ENCODE assay signal across 1 cellular context in the genomic region with DNA sequence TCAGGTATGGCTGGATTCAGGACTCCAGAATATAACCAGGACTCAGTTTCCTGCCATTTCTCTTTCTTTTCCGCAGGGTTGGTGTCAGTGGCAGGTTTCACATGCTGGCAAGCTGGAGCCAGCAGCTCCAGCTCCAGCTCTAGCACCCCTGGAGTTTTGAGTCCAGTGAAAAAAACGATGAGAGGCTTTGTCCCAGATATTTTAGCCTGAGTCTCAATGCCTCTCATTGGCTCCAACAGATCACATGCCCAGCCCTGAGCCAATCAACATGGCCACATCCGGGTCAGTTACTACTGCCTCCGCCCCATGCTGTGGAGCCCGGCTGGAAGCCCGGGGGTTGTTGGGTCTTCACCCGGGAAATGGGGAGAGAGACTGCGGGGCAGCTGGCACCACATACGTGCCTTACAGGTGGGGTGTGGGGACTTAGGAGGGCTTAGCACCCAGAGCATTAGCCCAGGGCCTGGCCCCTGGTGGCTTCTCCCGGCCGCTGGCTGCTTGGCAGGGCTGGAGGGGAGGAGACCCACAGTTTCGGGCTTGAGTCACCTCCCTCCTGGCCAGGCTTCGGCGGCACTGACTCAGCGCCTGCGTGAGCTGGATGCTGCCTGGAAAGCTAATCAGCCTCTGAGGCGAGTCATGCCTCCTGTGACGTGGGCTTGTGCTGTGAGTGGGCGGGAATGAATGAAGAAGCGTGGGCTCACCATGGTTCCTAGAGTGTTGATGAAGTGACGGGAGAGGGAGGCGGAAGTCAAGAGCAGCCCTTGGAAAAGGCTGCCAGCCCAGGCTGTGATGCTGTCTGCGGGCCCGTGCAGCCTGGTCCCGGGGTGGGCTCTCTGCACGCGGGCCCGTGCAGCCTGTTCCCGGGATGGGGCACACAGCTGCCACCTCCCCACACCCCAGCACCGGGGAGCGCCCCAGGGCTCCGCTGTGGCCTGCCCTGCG.
TF ChIP-seq lines count a peak whose summit lies in the region.

No MANE protein-coding gene starts in this region.

TF ChIP-seq in HepG2, 621 proteins besides CTCF, POLR2A, EP300 and RAD21 (continued from another document and continues in another):
- TF ChIP-seq, protein P1, sequence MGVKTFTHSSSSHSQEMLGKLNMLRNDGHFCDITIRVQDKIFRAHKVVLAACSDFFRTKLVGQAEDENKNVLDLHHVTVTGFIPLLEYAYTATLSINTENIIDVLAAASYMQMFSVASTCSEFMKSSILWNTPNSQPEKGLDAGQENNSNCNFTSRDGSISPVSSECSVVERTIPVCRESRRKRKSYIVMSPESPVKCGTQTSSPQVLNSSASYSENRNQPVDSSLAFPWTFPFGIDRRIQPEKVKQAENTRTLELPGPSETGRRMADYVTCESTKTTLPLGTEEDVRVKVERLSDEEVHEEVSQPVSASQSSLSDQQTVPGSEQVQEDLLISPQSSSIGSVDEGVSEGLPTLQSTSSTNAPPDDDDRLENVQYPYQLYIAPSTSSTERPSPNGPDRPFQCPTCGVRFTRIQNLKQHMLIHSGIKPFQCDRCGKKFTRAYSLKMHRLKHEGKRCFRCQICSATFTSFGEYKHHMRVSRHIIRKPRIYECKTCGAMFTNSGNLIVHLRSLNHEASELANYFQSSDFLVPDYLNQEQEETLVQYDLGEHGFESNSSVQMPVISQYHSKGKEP (CRISPR knock-in tag; IDR thresholded peaks at IDR 0.05): no peak
- TF ChIP-seq SMAD3 (CRISPR knock-in tag; IDR thresholded peaks at IDR 0.05) (peak; percentile 56; the same call in 1 of the 2 replicates), MTA1 (CRISPR knock-in tag; IDR thresholded peaks at IDR 0.05; ENCODE audit: borderline replicate concordance) (peak; percentile 39; the same call in 1 of the 2 replicates), NCOA2 (CRISPR knock-in tag; IDR thresholded peaks at IDR 0.05) (peak; percentile 4; the same call in 1 of the 2 replicates), ZNF7 (CRISPR knock-in tag; IDR thresholded peaks at IDR 0.05) (no peak), PHF21A (CRISPR knock-in tag; IDR thresholded peaks at IDR 0.05) (peak; percentile 66; the same call in 1 of the 2 replicates), ZNF879 (CRISPR knock-in tag; IDR thresholded peaks at IDR 0.05) (0 out of 2 replicates have a peak, but pooled peaks have one; percentile 27), ZNF792 (CRISPR knock-in tag; IDR thresholded peaks at IDR 0.05) (0 out of 2 replicates have a peak, but pooled peaks have one; percentile 47), MAF1 (CRISPR knock-in tag; IDR thresholded peaks at IDR 0.05; ENCODE audit: borderline replicate concordance) (no peak), PPARG (CRISPR knock-in tag; conservative IDR thresholded peaks at IDR 0.05) (no peak; the same call in 1 of the 2 replicates), EZH2 (conservative IDR thresholded peaks at IDR 0.05; ENCODE audit: low read depth, low read length) (no peak), ZBTB20 (CRISPR knock-in tag; IDR thresholded peaks at IDR 0.05; ENCODE audit: borderline replicate concordance, low read depth) (peak; percentile 36; the same call in 1 of the 2 replicates), ETV6 (CRISPR knock-in tag; conservative IDR thresholded peaks at IDR 0.05) (no peak; the same call in 1 of the 2 replicates), ZNF614 (CRISPR knock-in tag; IDR thresholded peaks at IDR 0.05; ENCODE audit: borderline replicate concordance) (peak; percentile 55; the same call in 1 of the 2 replicates), ZNF615 (CRISPR knock-in tag; IDR thresholded peaks at IDR 0.05; ENCODE audit: borderline replicate concordance) (no peak), ZNF546 (CRISPR knock-in tag; conservative IDR thresholded peaks at IDR 0.05) (no peak; the same call in 1 of the 2 replicates), PHF8 (CRISPR knock-in tag; IDR thresholded peaks at IDR 0.05) (peak; percentile 94), KDM4B (CRISPR knock-in tag; IDR thresholded peaks at IDR 0.05) (peak; percentile 57; the same call in 1 of the 2 replicates), SPEN (CRISPR knock-in tag; IDR thresholded peaks at IDR 0.05; ENCODE audit: low read depth) (0 out of 2 replicates have a peak, but pooled peaks have one; percentile 44), NFKBIZ (CRISPR knock-in tag; IDR thresholded peaks at IDR 0.05) (no peak), SNRNP70 (IDR thresholded peaks at IDR 0.05; ENCODE audit: low read depth, low read length) (no peak), ZZZ3 (CRISPR knock-in tag; IDR thresholded peaks at IDR 0.05; ENCODE audit: borderline replicate concordance) (0 out of 2 replicates have a peak, but pooled peaks have one; percentile 60), HES4 (CRISPR knock-in tag; IDR thresholded peaks at IDR 0.05; ENCODE audit: borderline replicate concordance) (peak; percentile 65), DNMT3B (CRISPR knock-in tag; conservative IDR thresholded peaks at IDR 0.05) (no peak), ZNF337 (CRISPR knock-in tag; IDR thresholded peaks at IDR 0.05; ENCODE audit: borderline replicate concordance, low read depth) (no peak), DNMT1 (CRISPR knock-in tag; IDR thresholded peaks at IDR 0.05) (no peak), ZNF256 (CRISPR knock-in tag; conservative IDR thresholded peaks at IDR 0.05) (0 out of 2 replicates have a peak, but pooled peaks have one; percentile 27)
- TF ChIP-seq, protein P2, sequence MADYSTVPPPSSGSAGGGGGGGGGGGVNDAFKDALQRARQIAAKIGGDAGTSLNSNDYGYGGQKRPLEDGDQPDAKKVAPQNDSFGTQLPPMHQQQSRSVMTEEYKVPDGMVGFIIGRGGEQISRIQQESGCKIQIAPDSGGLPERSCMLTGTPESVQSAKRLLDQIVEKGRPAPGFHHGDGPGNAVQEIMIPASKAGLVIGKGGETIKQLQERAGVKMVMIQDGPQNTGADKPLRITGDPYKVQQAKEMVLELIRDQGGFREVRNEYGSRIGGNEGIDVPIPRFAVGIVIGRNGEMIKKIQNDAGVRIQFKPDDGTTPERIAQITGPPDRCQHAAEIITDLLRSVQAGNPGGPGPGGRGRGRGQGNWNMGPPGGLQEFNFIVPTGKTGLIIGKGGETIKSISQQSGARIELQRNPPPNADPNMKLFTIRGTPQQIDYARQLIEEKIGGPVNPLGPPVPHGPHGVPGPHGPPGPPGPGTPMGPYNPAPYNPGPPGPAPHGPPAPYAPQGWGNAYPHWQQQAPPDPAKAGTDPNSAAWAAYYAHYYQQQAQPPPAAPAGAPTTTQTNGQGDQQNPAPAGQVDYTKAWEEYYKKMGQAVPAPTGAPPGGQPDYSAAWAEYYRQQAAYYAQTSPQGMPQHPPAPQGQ (CRISPR knock-in tag; IDR thresholded peaks at IDR 0.05; ENCODE audit: borderline replicate concordance): peak; percentile 7; the same call in 1 of the 2 replicates
- TF ChIP-seq, protein P3, sequence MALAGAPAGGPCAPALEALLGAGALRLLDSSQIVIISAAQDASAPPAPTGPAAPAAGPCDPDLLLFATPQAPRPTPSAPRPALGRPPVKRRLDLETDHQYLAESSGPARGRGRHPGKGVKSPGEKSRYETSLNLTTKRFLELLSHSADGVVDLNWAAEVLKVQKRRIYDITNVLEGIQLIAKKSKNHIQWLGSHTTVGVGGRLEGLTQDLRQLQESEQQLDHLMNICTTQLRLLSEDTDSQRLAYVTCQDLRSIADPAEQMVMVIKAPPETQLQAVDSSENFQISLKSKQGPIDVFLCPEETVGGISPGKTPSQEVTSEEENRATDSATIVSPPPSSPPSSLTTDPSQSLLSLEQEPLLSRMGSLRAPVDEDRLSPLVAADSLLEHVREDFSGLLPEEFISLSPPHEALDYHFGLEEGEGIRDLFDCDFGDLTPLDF (CRISPR knock-in tag; IDR thresholded peaks at IDR 0.05): peak; percentile 59; the same call in 1 of the 2 replicates
- TF ChIP-seq, protein P4, sequence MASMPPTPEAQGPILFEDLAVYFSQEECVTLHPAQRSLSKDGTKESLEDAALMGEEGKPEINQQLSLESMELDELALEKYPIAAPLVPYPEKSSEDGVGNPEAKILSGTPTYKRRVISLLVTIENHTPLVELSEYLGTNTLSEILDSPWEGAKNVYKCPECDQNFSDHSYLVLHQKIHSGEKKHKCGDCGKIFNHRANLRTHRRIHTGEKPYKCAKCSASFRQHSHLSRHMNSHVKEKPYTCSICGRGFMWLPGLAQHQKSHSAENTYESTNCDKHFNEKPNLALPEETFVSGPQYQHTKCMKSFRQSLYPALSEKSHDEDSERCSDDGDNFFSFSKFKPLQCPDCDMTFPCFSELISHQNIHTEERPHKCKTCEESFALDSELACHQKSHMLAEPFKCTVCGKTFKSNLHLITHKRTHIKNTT (CRISPR knock-in tag; IDR thresholded peaks at IDR 0.05): no peak
- TF ChIP-seq, protein P5, sequence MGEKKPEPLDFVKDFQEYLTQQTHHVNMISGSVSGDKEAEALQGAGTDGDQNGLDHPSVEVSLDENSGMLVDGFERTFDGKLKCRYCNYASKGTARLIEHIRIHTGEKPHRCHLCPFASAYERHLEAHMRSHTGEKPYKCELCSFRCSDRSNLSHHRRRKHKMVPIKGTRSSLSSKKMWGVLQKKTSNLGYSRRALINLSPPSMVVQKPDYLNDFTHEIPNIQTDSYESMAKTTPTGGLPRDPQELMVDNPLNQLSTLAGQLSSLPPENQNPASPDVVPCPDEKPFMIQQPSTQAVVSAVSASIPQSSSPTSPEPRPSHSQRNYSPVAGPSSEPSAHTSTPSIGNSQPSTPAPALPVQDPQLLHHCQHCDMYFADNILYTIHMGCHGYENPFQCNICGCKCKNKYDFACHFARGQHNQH (CRISPR knock-in tag; IDR thresholded peaks at IDR 0.05): peak; percentile 30; the same call in 1 of the 2 replicates
- TF ChIP-seq, protein P6, sequence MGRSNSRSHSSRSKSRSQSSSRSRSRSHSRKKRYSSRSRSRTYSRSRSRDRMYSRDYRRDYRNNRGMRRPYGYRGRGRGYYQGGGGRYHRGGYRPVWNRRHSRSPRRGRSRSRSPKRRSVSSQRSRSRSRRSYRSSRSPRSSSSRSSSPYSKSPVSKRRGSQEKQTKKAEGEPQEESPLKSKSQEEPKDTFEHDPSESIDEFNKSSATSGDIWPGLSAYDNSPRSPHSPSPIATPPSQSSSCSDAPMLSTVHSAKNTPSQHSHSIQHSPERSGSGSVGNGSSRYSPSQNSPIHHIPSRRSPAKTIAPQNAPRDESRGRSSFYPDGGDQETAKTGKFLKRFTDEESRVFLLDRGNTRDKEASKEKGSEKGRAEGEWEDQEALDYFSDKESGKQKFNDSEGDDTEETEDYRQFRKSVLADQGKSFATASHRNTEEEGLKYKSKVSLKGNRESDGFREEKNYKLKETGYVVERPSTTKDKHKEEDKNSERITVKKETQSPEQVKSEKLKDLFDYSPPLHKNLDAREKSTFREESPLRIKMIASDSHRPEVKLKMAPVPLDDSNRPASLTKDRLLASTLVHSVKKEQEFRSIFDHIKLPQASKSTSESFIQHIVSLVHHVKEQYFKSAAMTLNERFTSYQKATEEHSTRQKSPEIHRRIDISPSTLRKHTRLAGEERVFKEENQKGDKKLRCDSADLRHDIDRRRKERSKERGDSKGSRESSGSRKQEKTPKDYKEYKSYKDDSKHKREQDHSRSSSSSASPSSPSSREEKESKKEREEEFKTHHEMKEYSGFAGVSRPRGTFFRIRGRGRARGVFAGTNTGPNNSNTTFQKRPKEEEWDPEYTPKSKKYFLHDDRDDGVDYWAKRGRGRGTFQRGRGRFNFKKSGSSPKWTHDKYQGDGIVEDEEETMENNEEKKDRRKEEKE (IDR thresholded peaks at IDR 0.05): no peak
- TF ChIP-seq, protein P7, sequence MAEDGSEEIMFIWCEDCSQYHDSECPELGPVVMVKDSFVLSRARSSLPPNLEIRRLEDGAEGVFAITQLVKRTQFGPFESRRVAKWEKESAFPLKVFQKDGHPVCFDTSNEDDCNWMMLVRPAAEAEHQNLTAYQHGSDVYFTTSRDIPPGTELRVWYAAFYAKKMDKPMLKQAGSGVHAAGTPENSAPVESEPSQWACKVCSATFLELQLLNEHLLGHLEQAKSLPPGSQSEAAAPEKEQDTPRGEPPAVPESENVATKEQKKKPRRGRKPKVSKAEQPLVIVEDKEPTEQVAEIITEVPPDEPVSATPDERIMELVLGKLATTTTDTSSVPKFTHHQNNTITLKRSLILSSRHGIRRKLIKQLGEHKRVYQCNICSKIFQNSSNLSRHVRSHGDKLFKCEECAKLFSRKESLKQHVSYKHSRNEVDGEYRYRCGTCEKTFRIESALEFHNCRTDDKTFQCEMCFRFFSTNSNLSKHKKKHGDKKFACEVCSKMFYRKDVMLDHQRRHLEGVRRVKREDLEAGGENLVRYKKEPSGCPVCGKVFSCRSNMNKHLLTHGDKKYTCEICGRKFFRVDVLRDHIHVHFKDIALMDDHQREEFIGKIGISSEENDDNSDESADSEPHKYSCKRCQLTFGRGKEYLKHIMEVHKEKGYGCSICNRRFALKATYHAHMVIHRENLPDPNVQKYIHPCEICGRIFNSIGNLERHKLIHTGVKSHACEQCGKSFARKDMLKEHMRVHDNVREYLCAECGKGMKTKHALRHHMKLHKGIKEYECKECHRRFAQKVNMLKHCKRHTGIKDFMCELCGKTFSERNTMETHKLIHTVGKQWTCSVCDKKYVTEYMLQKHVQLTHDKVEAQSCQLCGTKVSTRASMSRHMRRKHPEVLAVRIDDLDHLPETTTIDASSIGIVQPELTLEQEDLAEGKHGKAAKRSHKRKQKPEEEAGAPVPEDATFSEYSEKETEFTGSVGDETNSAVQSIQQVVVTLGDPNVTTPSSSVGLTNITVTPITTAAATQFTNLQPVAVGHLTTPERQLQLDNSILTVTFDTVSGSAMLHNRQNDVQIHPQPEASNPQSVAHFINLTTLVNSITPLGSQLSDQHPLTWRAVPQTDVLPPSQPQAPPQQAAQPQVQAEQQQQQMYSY (CRISPR knock-in tag; IDR thresholded peaks at IDR 0.05): no peak
- TF ChIP-seq, protein P8, sequence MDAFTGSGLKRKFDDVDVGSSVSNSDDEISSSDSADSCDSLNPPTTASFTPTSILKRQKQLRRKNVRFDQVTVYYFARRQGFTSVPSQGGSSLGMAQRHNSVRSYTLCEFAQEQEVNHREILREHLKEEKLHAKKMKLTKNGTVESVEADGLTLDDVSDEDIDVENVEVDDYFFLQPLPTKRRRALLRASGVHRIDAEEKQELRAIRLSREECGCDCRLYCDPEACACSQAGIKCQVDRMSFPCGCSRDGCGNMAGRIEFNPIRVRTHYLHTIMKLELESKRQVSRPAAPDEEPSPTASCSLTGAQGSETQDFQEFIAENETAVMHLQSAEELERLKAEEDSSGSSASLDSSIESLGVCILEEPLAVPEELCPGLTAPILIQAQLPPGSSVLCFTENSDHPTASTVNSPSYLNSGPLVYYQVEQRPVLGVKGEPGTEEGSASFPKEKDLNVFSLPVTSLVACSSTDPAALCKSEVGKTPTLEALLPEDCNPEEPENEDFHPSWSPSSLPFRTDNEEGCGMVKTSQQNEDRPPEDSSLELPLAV (CRISPR knock-in tag; conservative IDR thresholded peaks at IDR 0.05; ENCODE audit: low read depth): no peak
- TF ChIP-seq, protein P9, sequence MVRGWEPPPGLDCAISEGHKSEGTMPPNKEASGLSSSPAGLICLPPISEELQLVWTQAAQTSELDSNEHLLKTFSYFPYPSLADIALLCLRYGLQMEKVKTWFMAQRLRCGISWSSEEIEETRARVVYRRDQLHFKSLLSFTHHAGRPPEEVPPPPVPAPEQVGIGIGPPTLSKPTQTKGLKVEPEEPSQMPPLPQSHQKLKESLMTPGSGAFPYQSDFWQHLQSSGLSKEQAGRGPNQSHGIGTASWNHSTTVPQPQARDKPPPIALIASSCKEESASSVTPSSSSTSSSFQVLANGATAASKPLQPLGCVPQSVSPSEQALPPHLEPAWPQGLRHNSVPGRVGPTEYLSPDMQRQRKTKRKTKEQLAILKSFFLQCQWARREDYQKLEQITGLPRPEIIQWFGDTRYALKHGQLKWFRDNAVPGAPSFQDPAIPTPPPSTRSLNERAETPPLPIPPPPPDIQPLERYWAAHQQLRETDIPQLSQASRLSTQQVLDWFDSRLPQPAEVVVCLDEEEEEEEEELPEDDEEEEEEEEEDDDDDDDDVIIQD (CRISPR knock-in tag; IDR thresholded peaks at IDR 0.05; ENCODE audit: low read depth): peak; percentile 63
